In the genomic region with DNA sequence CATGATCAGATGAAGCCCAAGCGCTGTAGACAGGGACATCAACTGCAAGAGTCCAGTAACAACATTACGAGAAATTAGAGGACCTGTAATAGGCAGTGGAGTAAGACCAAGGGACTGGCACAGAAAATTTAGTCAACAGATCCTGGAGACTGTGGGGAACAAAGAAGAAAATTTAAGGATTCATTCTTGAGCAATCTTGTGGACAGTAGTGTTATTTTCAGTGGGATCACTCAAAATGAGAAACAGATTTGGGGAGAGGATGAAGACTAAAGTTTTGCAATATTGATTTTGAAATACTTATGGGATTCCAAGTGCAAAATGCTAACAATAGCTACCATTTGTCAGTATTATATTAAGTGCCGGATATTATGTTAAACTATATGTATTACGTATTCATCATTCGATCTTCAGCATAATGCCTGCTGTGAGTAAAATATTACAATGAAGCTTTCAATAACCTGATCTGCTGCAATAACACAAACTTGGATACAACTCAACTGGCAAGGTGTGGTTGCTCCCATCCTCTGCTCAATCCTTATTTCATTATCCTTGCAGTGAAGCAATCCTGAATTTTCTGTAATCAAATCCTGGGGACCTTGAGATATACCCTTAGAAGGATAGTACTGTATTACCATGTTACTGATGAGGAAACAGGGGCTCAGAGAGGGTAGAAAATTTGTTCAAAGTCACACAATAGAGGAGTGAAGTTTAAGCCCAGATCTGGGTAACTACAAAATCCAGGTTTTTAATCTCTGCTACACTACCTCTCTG, we compare ENCODE assay signal across 24 cellular contexts.
DNase-seq lines count a peak whose midpoint lies in the region; ATAC-seq, FAIRE-seq and TF ChIP-seq lines count a peak whose summit lies in the region.
"Had no signal": no experiment of that assay in that cellular context is flagged by ENCODE, and none has a peak within 500 bp of the region (broad histone marks: within the 10 kb centered on the region; RNA-seq: fewer than 3 reads in every experiment).

No MANE protein-coding gene starts in this region.

- H3K36me3 Mint-ChIP-seq in astrocyte (ENCODE audit: low read depth, unreplicated experiment) = peaks cover 37% of the 10 kb centered on the region
- H3K36me3 Mint-ChIP-seq in activated T-helper 1 cell treated with anti-CD3 and anti-CD28 coated beads, Interleukin-12 subunit alpha, Interleukin-12 subunit beta, Interleukin-2, Interleukin-4 antibody, amounts not matched to agents 30 ng/mL and 10 ng/mL and 1 ng/mL, durations not matched to agents 14 hours and 24 hours and 36 hours (ENCODE audit: low read depth) = peaks cover 59% of the 10 kb centered on the region

- H3K4me2 ChIP-seq in astrocyte (ENCODE audit: low read length) = no peak overlapping the region

- intact Hi-C loops in left ventricle myocardium superior (cut with micrococcal nuclease) (no loop called here), left ventricle myocardium inferior (cut with micrococcal nuclease) (no loop called here), right lobe of liver (cut with DNase I) (no loop called here)
- intact Hi-C loops in activated T-helper 1 cell treated with anti-CD3 and anti-CD28 coated beads, Interleukin-12 subunit alpha, Interleukin-12 subunit beta, Interleukin-2, Interleukin-4 antibody, amounts not matched to agents 30 ng/mL and 10 ng/mL and 1 ng/mL, durations not matched to agents 14 hours and 24 hours and 36 hours (cut with micrococcal nuclease) = no loop called here

- no peak for DNase-seq in left ventricle myocardium superior
- DNase-seq in left ventricle myocardium inferior = no peak
- no peak for DNase-seq in astrocyte (ENCODE audit: low read depth)
- no peak for DNase-seq in activated T-helper 1 cell treated with anti-CD3 and anti-CD28 coated beads, Interleukin-12 subunit alpha, Interleukin-12 subunit beta, Interleukin-2, Interleukin-4 antibody, amounts not matched to agents 30 ng/mL and 10 ng/mL and 1 ng/mL, durations not matched to agents 14 hours and 24 hours and 36 hours (ENCODE audit: low spot score)
- no peak for DNase-seq in right lobe of liver
- DNase-seq in stimulated activated CD4-positive, alpha-beta T cell treated with anti-CD3 and anti-CD28 coated beads, Interleukin-4, amount 100 ng/mL, for 24 hours = no peak
- DNase-seq in NOMO-1 treated with DMSO at 0.1 percent for 48 hours (lab: John Stamatoyannopoulos, UW; ENCODE audit: unreplicated experiment) = no peak
- DNase-seq: cerebellar nuclear complex; COR-L47; effector memory CD8-positive, alpha-beta T cell; EL; MG63; naive B cell; NCI-H1694 treated with DMSO at 0.1 percent for 48 hours; NCI-H446; SHP77; stimulated activated naive CD4-positive, alpha-beta T cell treated with Interleukin-2 at 50 U/mL for 16 hours; upper lobe of right lung had no signal

- ATAC-seq in left ventricle myocardium superior = peak; percentile 36
- peak; percentile 77 for ATAC-seq in gastroesophageal sphincter
- no peak for ATAC-seq in right lobe of liver
- ATAC-seq: effector memory CD8-positive, alpha-beta T cell; HepG2; upper lobe of right lung had no signal

- no peak for TF ChIP-seq CTCF in left ventricle myocardium inferior (IDR thresholded peaks at IDR 0.05; ENCODE audit: borderline replicate concordance)
- no peak for TF ChIP-seq CTCF in astrocyte (IDR thresholded peaks at IDR 0.05; ENCODE audit: insufficient read depth, low read depth, low read length)
- no peak for TF ChIP-seq CTCF in gastroesophageal sphincter (IDR thresholded peaks at IDR 0.05)
- TF ChIP-seq CTCF in right lobe of liver (IDR thresholded peaks at IDR 0.05) = no peak

- H3K27ac Mint-ChIP-seq in astrocyte (ENCODE audit: unreplicated experiment) = peak overlapping the region; percentile 87
- H3K27ac Mint-ChIP-seq in activated T-helper 1 cell treated with anti-CD3 and anti-CD28 coated beads, Interleukin-12 subunit alpha, Interleukin-12 subunit beta, Interleukin-2, Interleukin-4 antibody, amounts not matched to agents 30 ng/mL and 10 ng/mL and 1 ng/mL, durations not matched to agents 14 hours and 24 hours and 36 hours = no peak overlapping the region
- H3K27ac Mint-ChIP-seq: activated T-helper 2 cell treated with anti-CD3 and anti-CD28 coated beads, Interferon-gamma antibody, Interleukin-2, Interleukin-4, amounts not matched to agents 10 μg/mL and 5 μg/mL and 100 μg/mL, durations not matched to agents 14 hours and 24 hours and 36 hours; effector memory CD8-positive, alpha-beta T cell; progenitor cell of endocrine pancreas; T-helper 1 cell treated with Interleukin-12 subunit alpha and Interleukin-12 subunit beta and Interleukin-4 antibody, amounts not matched to agents 30 μg/mL and 1 μg/mL, for 36 hours had no signal

- H3K4me1 ChIP-seq in left ventricle myocardium inferior = peaks cover 21% of the 10 kb centered on the region
- H3K4me1 ChIP-seq in astrocyte (ENCODE audit: insufficient read depth, low read length) = peaks cover 14% of the 10 kb centered on the region
- H3K4me1 ChIP-seq in gastroesophageal sphincter = peaks cover 4 to 87% (median 31%) of the 10 kb centered on the region in 3 donors
- no peaks in the 10 kb centered on the region for H3K4me1 ChIP-seq in right lobe of liver
- H3K4me1 ChIP-seq: upper lobe of right lung had no signal

- H3K27me3 Mint-ChIP-seq in astrocyte (ENCODE audit: low read depth, unreplicated experiment) = no peaks in the 10 kb centered on the region
- no peaks in the 10 kb centered on the region for H3K27me3 Mint-ChIP-seq in activated T-helper 1 cell treated with anti-CD3 and anti-CD28 coated beads, Interleukin-12 subunit alpha, Interleukin-12 subunit beta, Interleukin-2, Interleukin-4 antibody, amounts not matched to agents 30 ng/mL and 10 ng/mL and 1 ng/mL, durations not matched to agents 14 hours and 24 hours and 36 hours (ENCODE audit: insufficient read depth)
- H3K27me3 Mint-ChIP-seq: effector memory CD8-positive, alpha-beta T cell; naive B cell; progenitor cell of endocrine pancreas had no signal

- H3K4me3 ChIP-seq in left ventricle myocardium inferior (no peak overlapping the region), astrocyte (ENCODE audit: insufficient read depth, low read depth, low read length) (no peak overlapping the region), gastroesophageal sphincter (no peak overlapping the region), right lobe of liver (no peak overlapping the region)
- H3K4me3 ChIP-seq: lung, MG63, upper lobe of right lung had no signal

- no peak overlapping the region for H3K4me3 Mint-ChIP-seq in astrocyte (ENCODE audit: unreplicated experiment)
- H3K4me3 Mint-ChIP-seq in activated T-helper 1 cell treated with anti-CD3 and anti-CD28 coated beads, Interleukin-12 subunit alpha, Interleukin-12 subunit beta, Interleukin-2, Interleukin-4 antibody, amounts not matched to agents 30 ng/mL and 10 ng/mL and 1 ng/mL, durations not matched to agents 14 hours and 24 hours and 36 hours = no peak overlapping the region
- H3K4me3 Mint-ChIP-seq: effector memory CD8-positive, alpha-beta T cell; naive B cell; T-helper 1 cell treated with Interleukin-12 subunit alpha and Interleukin-12 subunit beta and Interleukin-4 antibody, amounts not matched to agents 30 μg/mL and 1 μg/mL, for 36 hours had no signal

- H3K27me3 ChIP-seq in left ventricle myocardium inferior (ENCODE audit: low read depth) = no peaks in the 10 kb centered on the region
- no peaks in the 10 kb centered on the region for H3K27me3 ChIP-seq in astrocyte (ENCODE audit: insufficient read depth, low read length)
- H3K27me3 ChIP-seq in gastroesophageal sphincter = no peaks in the 10 kb centered on the region
- no peaks in the 10 kb centered on the region for H3K27me3 ChIP-seq in right lobe of liver
- H3K27me3 ChIP-seq: MG63, upper lobe of right lung had no signal

- H3K4me1 Mint-ChIP-seq in astrocyte (ENCODE audit: low read depth, unreplicated experiment) = peaks cover 34% of the 10 kb centered on the region
- H3K4me1 Mint-ChIP-seq in activated T-helper 1 cell treated with anti-CD3 and anti-CD28 coated beads, Interleukin-12 subunit alpha, Interleukin-12 subunit beta, Interleukin-2, Interleukin-4 antibody, amounts not matched to agents 30 ng/mL and 10 ng/mL and 1 ng/mL, durations not matched to agents 14 hours and 24 hours and 36 hours (ENCODE audit: low read depth) = peaks cover 4% of the 10 kb centered on the region

- WGBS in gastroesophageal sphincter (ENCODE audit: low coverage in 1 of 2), 2 donors = 91 to 94% methylated on average over 5 of the region's 5 CpGs
- WGBS in right lobe of liver (ENCODE audit: insufficient coverage, low coverage, low lambda C conversion rate, missing lambda C conversion rate) = 95% methylated on average over 5 of the region's 5 CpGs

- H3K27ac ChIP-seq in left ventricle myocardium inferior (replicated peaks) = no peak overlapping the region
- H3K27ac ChIP-seq in astrocyte (ENCODE audit: low read depth, low read length) = peak overlapping the region; percentile 69
- peak overlapping the region; percentile 65 to 91 (median 78) for H3K27ac ChIP-seq in gastroesophageal sphincter
- H3K27ac ChIP-seq in right lobe of liver = no peak overlapping the region
- H3K27ac ChIP-seq: upper lobe of right lung had no signal

- TF ChIP-seq POLR2A in gastroesophageal sphincter (IDR thresholded peaks at IDR 0.05) = no peak
- no peak for TF ChIP-seq POLR2A in right lobe of liver (IDR thresholded peaks at IDR 0.05)

- TF ChIP-seq EP300 in gastroesophageal sphincter (IDR thresholded peaks at IDR 0.05) = no peak

- H3K36me3 ChIP-seq in left ventricle myocardium inferior (peaks cover 25% of the 10 kb centered on the region), astrocyte (ENCODE audit: insufficient read depth, low read length) (peaks cover 75% of the 10 kb centered on the region), gastroesophageal sphincter (peaks cover 0 to 24% of the 10 kb centered on the region in 2 donors), right lobe of liver (no peaks in the 10 kb centered on the region)

- H3K79me2 ChIP-seq in astrocyte (ENCODE audit: insufficient read depth, low read length) = peaks cover 100% of the 10 kb centered on the region

- H3K9ac ChIP-seq in astrocyte (ENCODE audit: low read length) = peak overlapping the region; percentile 41

- H3K9me3 ChIP-seq in left ventricle myocardium inferior (replicated peaks) (no peaks in the 10 kb centered on the region), astrocyte (ENCODE audit: insufficient read depth, low read depth, low read length) (no peaks in the 10 kb centered on the region), gastroesophageal sphincter (no peaks in the 10 kb centered on the region), right lobe of liver (no peaks in the 10 kb centered on the region)
- H3K9me3 ChIP-seq: upper lobe of right lung had no signal

- no peak for FAIRE-seq in astrocyte (lab: Jason Lieb, UNC)
- FAIRE-seq: HepG2 had no signal

- H4K20me1 ChIP-seq in astrocyte (ENCODE audit: insufficient read depth, low read length) = peaks cover 65% of the 10 kb centered on the region

- H2AFZ ChIP-seq in astrocyte (ENCODE audit: low read depth, low read length) = no peak overlapping the region

- H3K9me3 Mint-ChIP-seq in astrocyte (ENCODE audit: unreplicated experiment) = no peaks in the 10 kb centered on the region
- no peaks in the 10 kb centered on the region for H3K9me3 Mint-ChIP-seq in activated T-helper 1 cell treated with anti-CD3 and anti-CD28 coated beads, Interleukin-12 subunit alpha, Interleukin-12 subunit beta, Interleukin-2, Interleukin-4 antibody, amounts not matched to agents 30 ng/mL and 10 ng/mL and 1 ng/mL, durations not matched to agents 14 hours and 24 hours and 36 hours
- H3K9me3 Mint-ChIP-seq: activated T-helper 2 cell treated with anti-CD3 and anti-CD28 coated beads, Interferon-gamma antibody, Interleukin-2, Interleukin-4, amounts not matched to agents 10 μg/mL and 5 μg/mL and 100 μg/mL, durations not matched to agents 14 hours and 24 hours and 36 hours; effector memory CD8-positive, alpha-beta T cell; naive B cell; T-helper 1 cell treated with Interleukin-12 subunit alpha and Interleukin-12 subunit beta and Interleukin-4 antibody, amounts not matched to agents 30 μg/mL and 1 μg/mL, for 36 hours had no signal

Comparison
In these comparisons a context has a peak if more than half of its experiments do, and no peak if none do; other contexts are left out.
1. ATAC-seq: peak in left ventricle myocardium superior (single experiment) and gastroesophageal sphincter (single experiment); none in right lobe of liver (0 of 4).
2. H3K27ac ChIP-seq: peak in astrocyte (single experiment) and gastroesophageal sphincter (4 of 4); none in left ventricle myocardium inferior (single experiment) and right lobe of liver (0 of 3).